8 cellular contexts compared by ENCODE assay signal in genomic region chr3:179260949-179261765, GRCh38. TPM values are rescaled to one million over a fixed set of nuclear protein-coding genes. Genes with fewer than 3 reads are reported as not detected.
DNase-seq lines count a peak whose midpoint lies in the region; ATAC-seq and TF ChIP-seq lines count a peak whose summit lies in the region.

No MANE protein-coding gene starts in this region.

- peak overlapping the region; percentile 78 for H3K4me3 Mint-ChIP-seq in activated naive CD8-positive, alpha-beta T cell treated with anti-CD3 and anti-CD28 coated beads, Interleukin-2, amount 10 ng/mL, durations not matched to agents 7 days and 5 days
- H3K4me3 Mint-ChIP-seq in type B pancreatic cell, result peak overlapping the region; percentile 88

- peaks cover 8% of the 10 kb centered on the region for H3K9me3 Mint-ChIP-seq in activated naive CD8-positive, alpha-beta T cell treated with anti-CD3 and anti-CD28 coated beads, Interleukin-2, amount 10 ng/mL, durations not matched to agents 7 days and 5 days
- H3K9me3 Mint-ChIP-seq in type B pancreatic cell, result peaks cover 20% of the 10 kb centered on the region

- peaks cover 0 to 33% (median 2%) of the 10 kb centered on the region in 12 donors for H3K9me3 ChIP-seq in heart left ventricle

- H3K36me3 ChIP-seq in heart left ventricle, result no peaks in the 10 kb centered on the region

- TF ChIP-seq CTCF in heart left ventricle (IDR thresholded peaks at IDR 0.05) (no peak), type B pancreatic cell (conservative IDR thresholded peaks at IDR 0.05) (no peak)

- WGBS in heart left ventricle, 4 donors, result 6 to 25% (median 14%) methylated on average over 34 to 71 of the region's 71 CpGs

- H3K27me3 Mint-ChIP-seq in activated naive CD8-positive, alpha-beta T cell treated with anti-CD3 and anti-CD28 coated beads, Interleukin-2, amount 10 ng/mL, durations not matched to agents 7 days and 5 days, result peaks cover 8% of the 10 kb centered on the region
- H3K27me3 Mint-ChIP-seq in type B pancreatic cell, result no peaks in the 10 kb centered on the region

- H3K27me3 ChIP-seq in heart left ventricle, result no peaks in the 10 kb centered on the region

- POLR2A ChIA-PET in activated naive CD8-positive, alpha-beta T cell treated with anti-CD3 and anti-CD28 coated beads, Interleukin-2, amount 10 ng/mL, durations not matched to agents 7 days and 5 days (lab: Charles Lee), result interaction anchor here (0.6 to 3.4 kb wide), 4 partner anchors 12 to 113 kb away, joined by 3 to 8 read pairs (median 4); partner anchors contain the start of genes PIK3CA and ZNF639

- peak overlapping the region; percentile 22 to 85 (median 72) for H3K4me3 ChIP-seq in heart left ventricle

- H3K27ac Mint-ChIP-seq in activated naive CD8-positive, alpha-beta T cell treated with anti-CD3 and anti-CD28 coated beads, Interleukin-2, amount 10 ng/mL, durations not matched to agents 7 days and 5 days, result peak overlapping the region; percentile 51
- H3K27ac Mint-ChIP-seq in type B pancreatic cell, result no peak overlapping the region

- H3K4me1 Mint-ChIP-seq in activated naive CD8-positive, alpha-beta T cell treated with anti-CD3 and anti-CD28 coated beads, Interleukin-2, amount 10 ng/mL, durations not matched to agents 7 days and 5 days, result peaks cover 14% of the 10 kb centered on the region
- H3K4me1 Mint-ChIP-seq in type B pancreatic cell (ENCODE audit: unreplicated experiment), result no peaks in the 10 kb centered on the region

- intact Hi-C loops in heart left ventricle (cut with DNase I), result loop anchor here in 3 of 10 donors (2.0 to 10.0 kb wide), 3 partner anchors 54 to 114 kb away; partner anchors contain the start of gene PIK3CA (in 2 of the 3)
- intact Hi-C loops in posterior cingulate gyrus (cut with DNase I), result loop anchor here (2.0 kb wide), 1 partner anchor 114 kb away; no protein-coding TSS in a partner anchor

- peak; percentile 83 for ATAC-seq in GM21367 (IDR thresholded peaks at IDR 0.05; ENCODE audit: unreplicated experiment)
- peak; percentile 99 for ATAC-seq in SK-N-SH treated with all-trans-retinoic acid at 6 μM for 48 hours
- peak; percentile 98 for ATAC-seq in activated naive CD8-positive, alpha-beta T cell treated with anti-CD3 and anti-CD28 coated beads, Interleukin-2, amount 10 ng/mL, durations not matched to agents 7 days and 5 days (ENCODE audit: low read depth)
- peak; percentile 86 to 100 (median 98) for ATAC-seq in heart left ventricle

- H3K27ac ChIP-seq in heart left ventricle, result peak overlapping the region in 11 of 12 donors; percentile 25 to 81 (median 70)

- H3K36me3 Mint-ChIP-seq in activated naive CD8-positive, alpha-beta T cell treated with anti-CD3 and anti-CD28 coated beads, Interleukin-2, amount 10 ng/mL, durations not matched to agents 7 days and 5 days, result peaks cover 12% of the 10 kb centered on the region
- peaks cover 7% of the 10 kb centered on the region for H3K36me3 Mint-ChIP-seq in type B pancreatic cell

- TF ChIP-seq POLR2A in heart left ventricle (IDR thresholded peaks at IDR 0.05), result peak in 1 of 2 donors; percentile 63

- peak; percentile 22 for DNase-seq in DMS53 treated with DMSO at 0.1 percent for 48 hours (lab: John Stamatoyannopoulos, UW; ENCODE audit: unreplicated experiment)
- peak; percentile 33 for DNase-seq in HT1080 (ENCODE audit: low read depth)
- DNase-seq in activated naive CD8-positive, alpha-beta T cell treated with anti-CD3 and anti-CD28 coated beads, Interleukin-2, amount 10 ng/mL, durations not matched to agents 7 days and 5 days, result peak; percentile 84
- peak; percentile 76 to 92 (median 85) for DNase-seq in heart left ventricle
- peak; percentile 34 to 93 (median 64) for DNase-seq in posterior cingulate gyrus
- peak; percentile 79 for DNase-seq in type B pancreatic cell (ENCODE audit: extremely low spot score, unreplicated experiment)

- H3K4me1 ChIP-seq in heart left ventricle, result peaks cover 0 to 7% (median 0%) of the 10 kb centered on the region in 12 donors

TF ChIP-seq in SK-N-SH treated with all-trans-retinoic acid at 6 μM for 48 hours, 23 proteins besides CTCF, POLR2A, EP300 and RAD21:
- TF ChIP-seq ZFP3 (CRISPR knock-in tag; IDR thresholded peaks at IDR 0.05), result 0 out of 2 replicates have a peak, but pooled peaks have one; percentile 15
- no peak for TF ChIP-seq ARNTL (CRISPR knock-in tag; IDR thresholded peaks at IDR 0.05; ENCODE audit: borderline replicate concordance, low read depth)

RNA-seq across cellular contexts. Expression of gene KCNMB3, which starts 10.2 kb away (rescaled TPM):
- total RNA-seq in HT1080 (2014; rRNA removed; shearing (Covaris generic)), result 0.23 and 0.45 TPM in 2 replicates
- 0.09 and 0.10 TPM in 2 replicates for polyA plus RNA-seq in HT1080 (2015; cell fraction: cytosol; rRNA removed)
- 0.05 and 0.53 TPM in 2 replicates for polyA plus RNA-seq in HT1080 (2015; cell fraction: nucleus; rRNA removed)
- total RNA-seq in activated naive CD8-positive, alpha-beta T cell treated with anti-CD3 and anti-CD28 coated beads, Interleukin-2, amount 10 ng/mL, durations not matched to agents 7 days and 5 days, result 1 to 10 TPM; 1.9 to 2.2 TPM
- total RNA-seq in heart left ventricle, result 1 to 10 TPM in 4 of 9 donors, under 1 TPM in 5; 0.40 to 1.6 (median 0.75) TPM
- 1 to 10 TPM; 1.3 to 1.6 TPM for polyA plus RNA-seq in heart left ventricle
- total RNA-seq in type B pancreatic cell (ENCODE audit: low replicate concordance), result 2.0 and 2.4 TPM in 2 replicates

Comparison
In these comparisons a context has a peak if more than half of its experiments do, and no peak if none do; other contexts are left out.
1. Peak in every context shown above with its lines: DNase-seq, ATAC-seq, H3K4me3 ChIP-seq and H3K27ac ChIP-seq.
2. DNase-seq: peak in every context shown above with its lines; median percentile 85 in heart left ventricle; 84 in activated naive CD8-positive, alpha-beta T cell treated with anti-CD3 and anti-CD28 coated beads, Interleukin-2, amount 10 ng/mL, durations not matched to agents 7 days and 5 days; 79 in type B pancreatic cell; 64 in posterior cingulate gyrus; 33 in HT1080; 22 in DMS53 treated with DMSO at 0.1 percent for 48 hours.